8 cellular contexts compared by ENCODE assay signal in the genomic region with DNA sequence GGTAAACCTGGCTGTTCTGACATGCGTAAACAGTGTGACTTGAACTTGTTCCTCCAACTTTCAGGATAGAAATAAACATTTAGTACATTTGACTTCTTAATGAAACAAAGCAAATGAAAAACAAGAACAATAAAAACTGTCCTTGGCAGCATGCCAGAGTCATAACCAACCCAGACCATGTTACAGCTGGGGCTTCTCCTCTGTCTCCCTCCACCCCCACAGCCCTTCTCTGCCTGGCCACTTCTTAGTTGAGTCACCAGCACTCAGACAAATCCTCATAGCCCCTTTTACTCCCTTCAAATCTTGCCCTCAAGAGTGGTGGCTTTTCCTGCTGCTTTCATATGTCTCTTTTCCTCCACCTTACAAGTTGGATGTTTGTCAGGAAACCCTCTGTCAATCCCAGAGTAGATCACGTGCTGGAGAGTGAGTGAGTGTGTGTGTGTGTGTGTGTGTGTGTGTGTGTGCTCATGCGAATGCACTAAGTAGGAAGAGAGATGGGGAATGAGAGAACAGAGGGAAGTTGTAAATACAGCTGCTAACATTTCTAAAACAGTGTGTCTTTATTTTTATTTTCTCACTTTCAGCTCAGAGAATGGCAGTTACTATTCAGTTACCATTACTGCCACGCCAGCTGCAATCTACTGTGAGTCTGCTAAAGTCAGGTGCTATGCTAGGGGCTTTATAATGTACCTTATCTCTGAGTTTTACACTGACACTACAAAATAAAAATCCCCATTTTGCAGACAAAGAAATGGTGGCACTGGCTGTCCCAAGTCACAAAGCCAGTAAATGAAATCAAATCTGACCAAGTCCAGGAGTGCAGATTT. TPM values are rescaled to one million over a fixed set of nuclear protein-coding genes. Genes with fewer than 3 reads are reported as not detected.
DNase-seq lines count a peak whose midpoint lies in the region; ATAC-seq and TF ChIP-seq lines count a peak whose summit lies in the region.

No MANE protein-coding gene starts in this region.

- H3K4me1 ChIP-seq in BE2C: peaks cover 35% of the 10 kb centered on the region

- peak overlapping the region; percentile 54 to 71 for H3K4me3 Mint-ChIP-seq in activated T-cell treated with anti-CD3 and anti-CD28 coated beads, Interleukin-2, amount 50 U/mL, for 72 hours

- H3K27ac Mint-ChIP-seq in activated T-cell treated with anti-CD3 and anti-CD28 coated beads, Interleukin-2, amount 50 U/mL, for 72 hours: peak overlapping the region; percentile 17

- H3K27me3 ChIP-seq in BE2C: no peaks in the 10 kb centered on the region

- peaks cover 35% of the 10 kb centered on the region for H3K36me3 ChIP-seq in BE2C

- peak; percentile 79 for DNase-seq in BE2C
- DNase-seq in NCI-H2227 treated with DMSO at 0.1 percent for 48 hours (lab: John Stamatoyannopoulos, UW): peak; percentile 34
- DNase-seq in activated T-cell treated with anti-CD3 and anti-CD28 coated beads, Interleukin-2, amount 50 U/mL, for 72 hours: peak; percentile 70 to 80
- peak; percentile 81 for DNase-seq in globus pallidus (ENCODE audit: low spot score)
- DNase-seq in pulmonary artery endothelial cell (ENCODE audit: low read depth, low spot score): peak; percentile 73
- DNase-seq in RKO (ENCODE audit: low spot score): no peak

- H3K4me1 Mint-ChIP-seq in activated T-cell treated with anti-CD3 and anti-CD28 coated beads, Interleukin-2, amount 50 U/mL, for 72 hours (ENCODE audit: low read depth): peaks cover 45% of the 10 kb centered on the region

- peaks cover 0 to 4% of the 10 kb centered on the region in 2 donors for H3K36me3 Mint-ChIP-seq in activated T-cell treated with anti-CD3 and anti-CD28 coated beads, Interleukin-2, amount 50 U/mL, for 72 hours (ENCODE audit: insufficient read depth in 2 of 2)

- H3K27me3 Mint-ChIP-seq in activated T-cell treated with anti-CD3 and anti-CD28 coated beads, Interleukin-2, amount 50 U/mL, for 72 hours (ENCODE audit: low read depth): no peaks in the 10 kb centered on the region

- TF ChIP-seq CTCF in BE2C (IDR thresholded peaks at IDR 0.05; ENCODE audit: low read depth, low read length): no peak

- no peaks in the 10 kb centered on the region for H3K9me3 Mint-ChIP-seq in activated T-cell treated with anti-CD3 and anti-CD28 coated beads, Interleukin-2, amount 50 U/mL, for 72 hours

- H3K4me3 ChIP-seq in BE2C (ENCODE audit: low read depth, low read length): peak overlapping the region; percentile 37

- ATAC-seq in GM18858 (IDR thresholded peaks at IDR 0.05; ENCODE audit: unreplicated experiment) (peak; percentile 30), HG03103 (IDR thresholded peaks at IDR 0.05; ENCODE audit: low read depth, unreplicated experiment) (peak; percentile 41)
- ATAC-seq in activated T-cell treated with anti-CD3 and anti-CD28 coated beads, Interleukin-2, amount 50 U/mL, for 72 hours (replicated peaks in 1 of 2): peak; percentile 83 to 90

- no peaks in the 10 kb centered on the region for H3K9me3 ChIP-seq in BE2C

RNA-seq across cellular contexts. Expression of gene SCARB2, which starts 15.0 kb away (rescaled TPM):
- 113 TPM for polyA plus RNA-seq in BE2C (2012; ENCODE audit: insufficient read depth, insufficient read length, low read depth)
- total RNA-seq in activated T-cell treated with anti-CD3 and anti-CD28 coated beads, Interleukin-2, amount 50 U/mL, for 72 hours: 1 to 10 TPM; 5.1 to 8.1 TPM
- 171 and 193 TPM in 2 replicates for total RNA-seq in pulmonary artery endothelial cell

RNA-seq across cellular contexts. Expression of gene NUP54, which starts 50.4 kb away (rescaled TPM):
- polyA plus RNA-seq in BE2C (2012; ENCODE audit: insufficient read depth, insufficient read length, low read depth): 27.9 TPM
- total RNA-seq in activated T-cell treated with anti-CD3 and anti-CD28 coated beads, Interleukin-2, amount 50 U/mL, for 72 hours: 10 to 100 TPM; 51.3 to 51.9 TPM
- total RNA-seq in pulmonary artery endothelial cell: 61.2 and 72.6 TPM in 2 replicates

RNA-seq across cellular contexts. Expression of gene FAM47E, which starts 52.9 kb away (rescaled TPM):
- 0.88 TPM for polyA plus RNA-seq in BE2C (2012; ENCODE audit: insufficient read depth, insufficient read length, low read depth)
- total RNA-seq in activated T-cell treated with anti-CD3 and anti-CD28 coated beads, Interleukin-2, amount 50 U/mL, for 72 hours: not detected
- under 0.01 and 0.33 TPM in 2 replicates for total RNA-seq in pulmonary artery endothelial cell

Comparison
In these comparisons a context has a peak if more than half of its experiments do, and no peak if none do; other contexts are left out.
1. ATAC-seq: peak in every context shown above with its lines; median percentile 86 in activated T-cell treated with anti-CD3 and anti-CD28 coated beads, Interleukin-2, amount 50 U/mL, for 72 hours; 41 in HG03103; 30 in GM18858.
2. RNA of gene SCARB2, which starts 15.0 kb away (total RNA-seq): 171 to 193 TPM in pulmonary artery endothelial cell; 5.1 to 8.1 TPM in activated T-cell treated with anti-CD3 and anti-CD28 coated beads, Interleukin-2, amount 50 U/mL, for 72 hours; every median in the first group is over 10 times any median in the second.